In the genomic region with DNA sequence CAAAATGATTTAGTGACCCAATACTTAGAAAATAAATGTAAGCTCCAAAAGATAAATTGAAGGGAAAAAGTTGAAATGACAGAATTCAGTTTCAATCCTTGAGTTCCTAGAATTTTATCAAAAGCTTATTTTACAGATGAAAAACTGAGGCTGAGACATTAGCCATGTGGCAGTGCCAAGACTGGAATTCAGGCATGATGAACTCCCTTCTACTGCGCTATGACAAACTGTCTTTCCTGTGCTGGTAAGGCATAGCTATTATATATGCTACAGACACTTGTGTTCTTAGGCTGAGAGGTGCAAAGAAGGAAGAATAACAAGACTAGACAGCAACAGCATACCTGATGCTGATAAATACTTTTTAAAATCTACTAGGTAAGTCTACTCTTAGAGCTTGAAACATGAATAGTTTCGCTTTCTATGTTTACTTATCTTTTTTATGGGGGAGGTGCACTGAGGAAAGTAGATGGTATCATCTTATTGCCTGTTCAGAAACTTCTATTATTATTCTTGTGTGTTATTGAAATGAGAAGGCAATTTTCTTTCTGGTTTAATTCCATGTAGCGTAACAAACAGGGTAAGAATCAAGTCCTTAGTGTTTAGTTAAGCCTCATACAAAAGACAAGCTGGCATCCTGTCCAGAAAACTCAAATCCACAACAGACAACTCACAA, we compare ENCODE assay signal across 8 cellular contexts. TPM values are rescaled to one million over a fixed set of nuclear protein-coding genes. Genes with fewer than 3 reads are reported as not detected.
DNase-seq lines count a peak whose midpoint lies in the region; ATAC-seq and TF ChIP-seq lines count a peak whose summit lies in the region.

No MANE protein-coding gene starts in this region.

- H3K9me3 Mint-ChIP-seq in activated CD8-positive, alpha-beta T cell treated with anti-CD3 and anti-CD28 coated beads for 36 hours = peaks cover 4% of the 10 kb centered on the region

- POLR2A ChIA-PET in activated CD8-positive, alpha-beta T cell treated with anti-CD3 and anti-CD28 coated beads for 36 hours (lab: Charles Lee) = interaction anchor here (0.8 to 1.3 kb wide), 4 partner anchors 10 to 1340 kb away, joined by 3 to 4 read pairs (median 3); no protein-coding TSS in a partner anchor

- CTCF ChIA-PET in activated CD8-positive, alpha-beta T cell treated with anti-CD3 and anti-CD28 coated beads for 36 hours (lab: Charles Lee) = interaction anchor here (0.8 kb wide), 1 partner anchor 33 kb away, joined by 3 read pairs; no protein-coding TSS in a partner anchor

- peaks cover 55% of the 10 kb centered on the region for H3K4me1 Mint-ChIP-seq in activated CD8-positive, alpha-beta T cell treated with anti-CD3 and anti-CD28 coated beads for 36 hours (ENCODE audit: low read depth)

- peak overlapping the region; percentile 69 for H3K27ac ChIP-seq in urinary bladder (ENCODE audit: low read depth)

- DNase-seq in NCI-H526 treated with DMSO at 0.1 percent for 48 hours (lab: John Stamatoyannopoulos, UW) (peak; percentile 28), NCI-H526 (lab: John Stamatoyannopoulos, UW) (no peak), kidney tubule cell (ENCODE audit: low spot score) (peak; percentile 21), mesenteric fat pad (ENCODE audit: low spot score) (no peak)
- no peak for DNase-seq in activated CD8-positive, alpha-beta T cell treated with anti-CD3 and anti-CD28 coated beads for 36 hours
- DNase-seq in activated CD8-positive, alpha-beta memory T cell treated with anti-CD3 and anti-CD28 coated beads, Interleukin-2, amount 50 U/mL, for 4 hours = no peak

- peak overlapping the region; percentile 97 for H3K27ac Mint-ChIP-seq in activated CD8-positive, alpha-beta T cell treated with anti-CD3 and anti-CD28 coated beads for 36 hours

- H3K4me1 ChIP-seq in urinary bladder (ENCODE audit: insufficient read depth) = peaks cover 2% of the 10 kb centered on the region

- H3K4me3 Mint-ChIP-seq in activated CD8-positive, alpha-beta T cell treated with anti-CD3 and anti-CD28 coated beads for 36 hours = peak overlapping the region; percentile 81

- TF ChIP-seq CTCF in activated CD8-positive, alpha-beta T cell treated with anti-CD3 and anti-CD28 coated beads for 36 hours (IDR thresholded peaks at IDR 0.05) = no peak

- intact Hi-C loops in activated CD8-positive, alpha-beta T cell treated with anti-CD3 and anti-CD28 coated beads for 36 hours (cut with micrococcal nuclease) = loop anchor here (5.0 kb wide), 1 partner anchor 152 kb away; the partner anchor contains the start of gene LAPTM4A

- H3K36me3 Mint-ChIP-seq in activated CD8-positive, alpha-beta T cell treated with anti-CD3 and anti-CD28 coated beads for 36 hours (ENCODE audit: low read depth) = peaks cover 15% of the 10 kb centered on the region

- peak overlapping the region; percentile 72 for H3K4me3 ChIP-seq in urinary bladder (ENCODE audit: low read depth, low read length)

- H3K36me3 ChIP-seq in urinary bladder (ENCODE audit: insufficient read depth) = no peaks in the 10 kb centered on the region

- no peaks in the 10 kb centered on the region for H3K27me3 Mint-ChIP-seq in activated CD8-positive, alpha-beta T cell treated with anti-CD3 and anti-CD28 coated beads for 36 hours

- ATAC-seq in HG02885 (IDR thresholded peaks at IDR 0.05; ENCODE audit: poor library complexity, unreplicated experiment) = peak; percentile 28
- ATAC-seq in activated CD8-positive, alpha-beta T cell treated with anti-CD3 and anti-CD28 coated beads for 36 hours = no peak

- whole genome bisulfite sequencing in urinary bladder = 72% methylated on average over 3 of the region's 3 CpGs

RNA-seq across cellular contexts. Expression of gene TTC32, which starts 1.8 kb away (rescaled TPM):
- total RNA-seq in activated CD8-positive, alpha-beta T cell treated with anti-CD3 and anti-CD28 coated beads for 36 hours = 10 to 100 TPM; 21.6 to 24.2 TPM
- total RNA-seq in urinary bladder = 19.0 TPM
- polyA plus RNA-seq in urinary bladder = 20.9 TPM
- 8.6 TPM for total RNA-seq in mesenteric fat pad

Comparison
In these comparisons a context has a peak if more than half of its experiments do, and no peak if none do; other contexts are left out.
1. DNase-seq: peak in NCI-H526 treated with DMSO at 0.1 percent for 48 hours (single experiment) and kidney tubule cell (single experiment); none in NCI-H526 (0 of 2), activated CD8-positive, alpha-beta T cell treated with anti-CD3 and anti-CD28 coated beads for 36 hours (single experiment), mesenteric fat pad (single experiment) and activated CD8-positive, alpha-beta memory T cell treated with anti-CD3 and anti-CD28 coated beads, Interleukin-2, amount 50 U/mL, for 4 hours (single experiment).